9 cellular contexts compared by ENCODE assay signal in the genomic region with DNA sequence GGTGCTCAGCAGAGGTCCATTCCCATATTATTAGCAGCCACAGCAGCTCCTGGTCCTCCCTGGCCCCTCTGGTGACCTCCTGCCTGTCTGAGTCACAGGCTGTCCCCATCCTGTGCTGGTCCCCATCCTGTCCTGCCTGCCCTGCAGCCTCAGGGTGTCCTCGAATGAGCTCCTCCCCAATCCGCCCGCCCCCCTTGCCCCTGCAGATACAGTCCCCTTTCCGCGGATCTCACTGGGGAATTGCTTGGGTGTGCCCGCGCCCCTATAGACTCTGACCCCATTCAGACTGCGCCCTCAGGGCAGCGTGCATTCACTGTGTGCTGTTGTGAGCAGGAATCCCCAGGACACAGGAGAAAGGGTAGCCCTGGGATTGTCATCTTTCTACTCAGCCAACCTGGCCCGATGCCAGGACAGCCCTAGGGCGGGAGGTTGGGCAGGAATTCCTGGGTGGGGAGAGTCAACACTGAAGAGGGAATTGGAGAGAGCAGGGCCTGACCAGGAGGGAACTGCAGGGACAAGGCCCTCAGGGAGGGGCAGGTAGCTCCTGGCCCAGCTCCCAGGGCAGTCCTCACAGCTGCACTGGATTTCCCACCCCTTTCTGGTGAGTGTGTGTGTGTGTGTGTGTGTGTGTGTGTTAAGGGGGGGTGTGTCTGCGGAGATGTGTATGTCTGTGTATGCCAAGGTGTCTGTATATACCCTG. TPM values are rescaled to one million over a fixed set of nuclear protein-coding genes. Genes with fewer than 3 reads are reported as not detected.
DNase-seq lines count a peak whose midpoint lies in the region; ATAC-seq and TF ChIP-seq lines count a peak whose summit lies in the region.
"Had no signal": no experiment of that assay in that cellular context is flagged by ENCODE, and none has a peak within 500 bp of the region (broad histone marks: within the 10 kb centered on the region; RNA-seq: fewer than 3 reads in every experiment).

No MANE protein-coding gene starts in this region.

- H3K27ac Mint-ChIP-seq in nephron progenitor cell: no peak overlapping the region
- H3K27ac Mint-ChIP-seq: CD8-positive, alpha-beta T cell had no signal

- no peaks in the 10 kb centered on the region for H3K27me3 ChIP-seq in left lung

- intact Hi-C loops in left lung (cut with DNase I): no loop called here

- DNase-seq in COLO668 (lab: John Stamatoyannopoulos, UW; ENCODE audit: unreplicated experiment): peak; percentile 100
- DNase-seq in NCI-H146 (lab: John Stamatoyannopoulos, UW): peak; percentile 85
- DNase-seq in amniotic stem cell (lab: John Stamatoyannopoulos, UW): peak; percentile 19
- DNase-seq in left lung: peak; percentile 83 to 90
- DNase-seq in nephron progenitor cell: no peak
- DNase-seq: CD8-positive, alpha-beta T cell had no signal

- H3K27ac ChIP-seq in left lung: no peak overlapping the region

- ATAC-seq in left lung: peak; percentile 94
- ATAC-seq in HG02884 (IDR thresholded peaks at IDR 0.05; ENCODE audit: unreplicated experiment): no peak
- ATAC-seq in GM18505 (IDR thresholded peaks at IDR 0.05; ENCODE audit: unreplicated experiment): no peak
- ATAC-seq in HG02623 (IDR thresholded peaks at IDR 0.05; ENCODE audit: unreplicated experiment): no peak
- ATAC-seq: CD8-positive, alpha-beta T cell had no signal

- H3K4me1 Mint-ChIP-seq in nephron progenitor cell: peaks cover 10% of the 10 kb centered on the region

- H3K27me3 Mint-ChIP-seq in nephron progenitor cell (ENCODE audit: low read depth, poor library complexity): peaks cover 3% of the 10 kb centered on the region

- no peak for TF ChIP-seq POLR2A in GM18505 (IDR thresholded peaks at IDR 0.05; ENCODE audit: borderline replicate concordance, extremely low read depth, insufficient read depth, insufficient read length)

- TF ChIP-seq CTCF in left lung (IDR thresholded peaks at IDR 0.05) (no peak), nephron progenitor cell (IDR thresholded peaks at IDR 0.05) (no peak)

- H3K4me1 ChIP-seq in left lung: peaks cover 0 to 14% of the 10 kb centered on the region in 2 donors

- no peaks in the 10 kb centered on the region for H3K36me3 Mint-ChIP-seq in nephron progenitor cell (ENCODE audit: low read depth)
- H3K36me3 Mint-ChIP-seq: CD8-positive, alpha-beta T cell had no signal

- H3K4me3 ChIP-seq in left lung: no peak overlapping the region

- H3K36me3 ChIP-seq in left lung: no peaks in the 10 kb centered on the region

- H3K4me3 Mint-ChIP-seq in nephron progenitor cell: no peak overlapping the region
- H3K4me3 Mint-ChIP-seq: CD8-positive, alpha-beta T cell had no signal

- peaks cover 0 to 5% of the 10 kb centered on the region in 2 donors for H3K9me3 ChIP-seq in left lung

- peaks cover 11% of the 10 kb centered on the region for H3K9me3 Mint-ChIP-seq in nephron progenitor cell

RNA-seq across cellular contexts. Expression of gene GUCA2A, which starts 1.1 kb away (rescaled TPM):
- not detected for total RNA-seq in left lung
- total RNA-seq: CD8-positive, alpha-beta T cell had no signal

RNA-seq across cellular contexts. Expression of gene GUCA2B, which starts 12.5 kb away (rescaled TPM):
- not detected for total RNA-seq in left lung
- total RNA-seq: CD8-positive, alpha-beta T cell had no signal
